Comparison of ENCODE assay signal across 19 cellular contexts in genomic region chr4:142124874-142125273, GRCh38.
A peak's percentile ranks its signal among the peaks of the same experiment; 100 is the strongest.
DNase-seq lines count a peak whose midpoint lies in the region; ATAC-seq, FAIRE-seq and TF ChIP-seq lines count a peak whose summit lies in the region.
"Had no signal": no experiment of that assay in that cellular context is flagged by ENCODE, and none has a peak within 500 bp of the region (broad histone marks: within the 10 kb centered on the region; RNA-seq: fewer than 3 reads in every experiment).

No MANE protein-coding gene starts in this region.

- WGBS in A549 (ENCODE audit: missing lambda C conversion rate): 84% methylated on average over 2 of the region's 2 CpGs

- no peak for TF ChIP-seq RAD21 in A549 (conservative IDR thresholded peaks at IDR 0.05 in 1 of 2, IDR thresholded peaks at IDR 0.05 in 1 of 2)

- TF ChIP-seq EP300 in A549 (IDR thresholded peaks at IDR 0.05): no peak

- H3K4me1 ChIP-seq in A549 (peaks cover 13% of the 10 kb centered on the region; the same call in 2 of the 3 replicates), keratinocyte (ENCODE audit: control insufficient read depth, extremely low read depth, insufficient read depth, low read length) (no peaks in the 10 kb centered on the region)
- peaks cover 11% of the 10 kb centered on the region for H3K4me1 ChIP-seq in CD4-positive, alpha-beta memory T cell (ENCODE audit: insufficient read depth, low read length)
- H3K4me1 ChIP-seq: Peyer's patch had no signal

- H3K36me3 Mint-ChIP-seq in CD4-positive, alpha-beta memory T cell: peaks cover 43 to 60% of the 10 kb centered on the region in 2 donors

- H3K9ac ChIP-seq in keratinocyte (ENCODE audit: control insufficient read depth, extremely low read depth, insufficient read depth, low read length): no peak overlapping the region

- DNase-seq in A549 (ENCODE audit: low read depth in 1 of 2, low spot score in 1 of 2) (no peak), OCI-M1 (lab: John Stamatoyannopoulos, UW) (peak; percentile 19), keratinocyte (ENCODE audit: low read depth, low spot score) (no peak), D721Med (ENCODE audit: insufficient read length, low spot score) (no peak), cortex of kidney (lab: John Stamatoyannopoulos, UW) (no peak), islet precursor cell (no peak)
- no peak for DNase-seq in CD4-positive, alpha-beta memory T cell
- DNase-seq: CD4-positive, alpha-beta T cell; EL; GF-D8; MG63; NCI-H1417 treated with DMSO at 0.1 percent for 48 hours; NCI-H187; NCI-H446; NCI-H526 treated with DMSO at 0.1 percent for 48 hours; Peyer's patch had no signal

- no peak overlapping the region for H3K4me3 Mint-ChIP-seq in CD4-positive, alpha-beta memory T cell
- H3K4me3 Mint-ChIP-seq: CD4-positive, alpha-beta T cell had no signal

- H3K4me2 ChIP-seq in A549 (no peak overlapping the region), keratinocyte (ENCODE audit: control insufficient read depth, extremely low read depth, insufficient read depth, low read depth, low read length) (no peak overlapping the region)

- H2AFZ ChIP-seq in keratinocyte (ENCODE audit: control insufficient read depth, low read length): no peak overlapping the region

- H3K9me3 ChIP-seq in A549 (no peaks in the 10 kb centered on the region), keratinocyte (ENCODE audit: control insufficient read depth, low read depth, low read length) (no peaks in the 10 kb centered on the region)
- H3K9me3 ChIP-seq in CD4-positive, alpha-beta memory T cell (ENCODE audit: control insufficient read depth in 1 of 2, low read length in 2 of 2): no peaks in the 10 kb centered on the region
- H3K9me3 ChIP-seq: MG63, Peyer's patch, SJSA1 had no signal

- intact Hi-C loops in CD4-positive, alpha-beta memory T cell (cut with micrococcal nuclease): loop anchor here (5.0 kb wide), 1 partner anchor 818 kb away; no protein-coding TSS in a partner anchor

- POLR2A ChIA-PET in A549 (lab: Yijun Ruan, JAX): no interaction called here
- POLR2A ChIA-PET in CD4-positive, alpha-beta memory T cell (lab: Charles Lee; ENCODE audit: partially characterized antibody): no interaction called here

- ATAC-seq in A549 (no peak), HG02588 (IDR thresholded peaks at IDR 0.05; ENCODE audit: unreplicated experiment) (no peak)

- H3K27me3 Mint-ChIP-seq in CD4-positive, alpha-beta memory T cell: no peaks in the 10 kb centered on the region
- H3K27me3 Mint-ChIP-seq: CD4-positive, alpha-beta T cell had no signal

- dilution Hi-C loops in keratinocyte (cut with MboI; ENCODE audit: extremely low pct_ligation_motif_present, low sequenced_read_pairs): no loop called here

- TF ChIP-seq POLR2A in A549 (IDR thresholded peaks at IDR 0.05; ENCODE audit: low read length): no peak

- H3K27ac Mint-ChIP-seq in CD4-positive, alpha-beta memory T cell: peak overlapping the region in 4 of 7 donors; percentile 1 to 62 (median 34)
- H3K27ac Mint-ChIP-seq: CD4-positive, alpha-beta T cell had no signal

- no peak for FAIRE-seq in A549 (lab: Jason Lieb, UNC)
- FAIRE-seq in keratinocyte (lab: Jason Lieb, UNC): peak; percentile 32
- FAIRE-seq in D721Med (lab: Jason Lieb, UNC): no peak
- FAIRE-seq: H54 had no signal

- H3K27ac ChIP-seq in A549 (peak overlapping the region; percentile 35 to 56; a peak in 3 of 6 replicates), keratinocyte (ENCODE audit: control insufficient read depth, insufficient read depth, low read length) (no peak overlapping the region)
- no peak overlapping the region for H3K27ac ChIP-seq in CD4-positive, alpha-beta memory T cell (ENCODE audit: low read depth, low read length)
- H3K27ac ChIP-seq: Peyer's patch, SJSA1 had no signal

- peaks cover 0 to 1% (median 0%) of the 10 kb centered on the region in 8 donors for H3K9me3 Mint-ChIP-seq in CD4-positive, alpha-beta memory T cell
- H3K9me3 Mint-ChIP-seq: CD4-positive, alpha-beta T cell had no signal

- TF ChIP-seq CTCF in A549 (IDR thresholded peaks at IDR 0.05): no peak
- TF ChIP-seq CTCF in keratinocyte (optimal IDR thresholded peaks at IDR 0.05 in 1 of 3, IDR thresholded peaks at IDR 0.05 in 1 of 3, conservative IDR thresholded peaks at IDR 0.05 in 1 of 3; ENCODE audit: extremely low read depth in 1 of 3, insufficient read depth in 2 of 3, low read length in 3 of 3): no peak
- no peak for TF ChIP-seq CTCF in D721Med (IDR thresholded peaks at IDR 0.05; ENCODE audit: insufficient read depth, missing control alignments)

- H3K79me2 ChIP-seq in keratinocyte (ENCODE audit: control insufficient read depth, insufficient read depth, low read length): peaks cover 5% of the 10 kb centered on the region

- H3K4me1 Mint-ChIP-seq in CD4-positive, alpha-beta memory T cell: peaks cover 8 to 17% (median 13%) of the 10 kb centered on the region in 4 donors

- H3K4me3 ChIP-seq in A549: no peak overlapping the region
- H3K4me3 ChIP-seq in CD4-positive, alpha-beta memory T cell (ENCODE audit: low read length in 2 of 2): no peak overlapping the region
- no peak overlapping the region for H3K4me3 ChIP-seq in keratinocyte (ENCODE audit: control insufficient read depth in 2 of 3, extremely low read depth in 1 of 3, insufficient read depth in 2 of 3, low read depth in 1 of 3, low read length in 3 of 3)
- H3K4me3 ChIP-seq: MG63, Peyer's patch, SJSA1 had no signal

- H3K9me1 ChIP-seq in keratinocyte (ENCODE audit: control insufficient read depth, extremely low read depth, insufficient read depth, low read length): no peaks in the 10 kb centered on the region

- peaks cover 32% of the 10 kb centered on the region for H3K36me3 ChIP-seq in CD4-positive, alpha-beta memory T cell (ENCODE audit: insufficient read depth, low read length)
- peaks cover 15 to 27% of the 10 kb centered on the region in 2 experiments for H3K36me3 ChIP-seq in keratinocyte (ENCODE audit: control insufficient read depth in 2 of 2, extremely low read depth in 1 of 2, insufficient read depth in 2 of 2, low read length in 2 of 2)
- H3K36me3 ChIP-seq: MG63, Peyer's patch, SJSA1 had no signal

- CTCF ChIA-PET in A549 (lab: Yijun Ruan, JAX): no interaction called here
- CTCF ChIA-PET in CD4-positive, alpha-beta memory T cell (lab: Charles Lee; ENCODE audit: partially characterized antibody): interaction anchor here (0.9 to 1.3 kb wide), 2 partner anchors 721 to 723 kb away, joined by 3 read pairs; partner anchors contain the start of gene INPP4B

- H4K20me1 ChIP-seq in keratinocyte (ENCODE audit: control insufficient read depth, extremely low read depth, insufficient read depth, low read length): no peaks in the 10 kb centered on the region

- no peaks in the 10 kb centered on the region for H3K27me3 ChIP-seq in CD4-positive, alpha-beta memory T cell (ENCODE audit: insufficient read depth, low read length)
- H3K27me3 ChIP-seq in keratinocyte (ENCODE audit: control insufficient read depth, extremely low read depth, insufficient read depth, low read length): no peaks in the 10 kb centered on the region
- H3K27me3 ChIP-seq: MG63, Peyer's patch, SJSA1 had no signal

TF ChIP-seq in A549, 52 proteins besides CTCF, POLR2A, EP300 and RAD21:
- TF ChIP-seq REST (IDR thresholded peaks at IDR 0.05): no peak
- no peak for TF ChIP-seq FOSL2 (IDR thresholded peaks at IDR 0.05)
- no peak for TF ChIP-seq FOSL2 (CRISPR knock-in tag; IDR thresholded peaks at IDR 0.05)
- no peak for TF ChIP-seq E2F6 (IDR thresholded peaks at IDR 0.05; ENCODE audit: borderline replicate concordance, low read depth)

Comparison
In these comparisons a context has a peak if more than half of its experiments do, and no peak if none do; other contexts are left out.
1. H3K27ac ChIP-seq: peak in A549 (2 of 2); none in CD4-positive, alpha-beta memory T cell (single experiment) and keratinocyte (single experiment).